Comparison of ENCODE assay signal across 18 cellular contexts in genomic region chr6:93392797-93393196, GRCh38. TPM values are rescaled to one million over a fixed set of nuclear protein-coding genes. Genes with fewer than 3 reads are reported as not detected.
DNase-seq lines count a peak whose midpoint lies in the region; FAIRE-seq and TF ChIP-seq lines count a peak whose summit lies in the region.
"Had no signal": no experiment of that assay in that cellular context is flagged by ENCODE, and none has a peak within 500 bp of the region (broad histone marks: within the 10 kb centered on the region; RNA-seq: fewer than 3 reads in every experiment).

No MANE protein-coding gene starts in this region.

- H3K4me1 ChIP-seq in small intestine (ENCODE audit: control insufficient read depth in 2 of 2, insufficient read depth in 1 of 2, low read depth in 1 of 2, low read length in 1 of 2), result no peaks in the 10 kb centered on the region
- H3K4me1 ChIP-seq: Caco-2 had no signal

- no peak overlapping the region for H3K4me3 ChIP-seq in small intestine (ENCODE audit: low read depth in 1 of 2, low read length in 2 of 2)
- H3K4me3 ChIP-seq: GM12878, GM23338 had no signal

- peak; percentile 56 for FAIRE-seq in G401.6 (lab: Jason Lieb, UNC)
- FAIRE-seq in TTC549 (lab: Jason Lieb, UNC), result peak; percentile 36
- FAIRE-seq in frontal cortex (lab: Jason Lieb, UNC), result peak; percentile 81
- FAIRE-seq in small intestine (lab: Jason Lieb, UNC), result peak; percentile 85
- FAIRE-seq: GM12878, GM19239 had no signal

- H3K27me3 ChIP-seq in small intestine (ENCODE audit: control insufficient read depth in 2 of 2, insufficient read depth in 2 of 2, low read length in 2 of 2), result no peaks in the 10 kb centered on the region

- no peak for DNase-seq in frontal cortex (ENCODE audit: low spot score in 2 of 2)
- no peak for DNase-seq in small intestine
- DNase-seq in C1 segment of cervical spinal cord (lab: John Stamatoyannopoulos, UW), result no peak
- no peak for DNase-seq in GM10266 (ENCODE audit: extremely low spot score)
- no peak for DNase-seq in NK-92 treated with Interleukin-12 subunit alpha and Interleukin-12 subunit beta, amount 100 ng/mL, for 24 hours (lab: John Stamatoyannopoulos, UW)
- DNase-seq: 8988T; Caco-2; CD4-positive, CD25-positive, alpha-beta regulatory T cell; CD8-positive, alpha-beta T cell; DMS79 treated with DMSO at 0.1 percent for 48 hours; H9 had no signal

- no peak overlapping the region for H3K27ac ChIP-seq in small intestine (ENCODE audit: low read depth in 1 of 2, low read length in 1 of 2)
- H3K27ac ChIP-seq: C4-2B had no signal

- TF ChIP-seq CTCF in GM10266 (IDR thresholded peaks at IDR 0.05; ENCODE audit: control insufficient read depth, insufficient read depth, low read depth, missing control alignments), result no peak

- no peaks in the 10 kb centered on the region for H3K36me3 ChIP-seq in small intestine (ENCODE audit: control insufficient read depth in 2 of 2, insufficient read depth in 2 of 2, low read length in 2 of 2)

- WGBS in small intestine, 3 donors, result 62 to 70% (median 69%) methylated on average over 1 of the region's 1 CpG

- no peaks in the 10 kb centered on the region for H3K9me3 ChIP-seq in small intestine (ENCODE audit: control insufficient read depth, low read depth)
- H3K9me3 ChIP-seq: Caco-2 had no signal

RNA-seq across cellular contexts. Expression of gene EPHA7, which starts 26.6 kb away (rescaled TPM):
- total RNA-seq in frontal cortex, result 65.6 TPM
- polyA plus RNA-seq in small intestine, result 1 to 10 TPM in 1 of 3 donors, under 1 TPM in 1, not detected in 1; 0.27 to 1.1 TPM
- total RNA-seq: Caco-2; CD4-positive, CD25-positive, alpha-beta regulatory T cell; CD8-positive, alpha-beta T cell; GM12878 had no signal
- polyA plus RNA-seq: BJ; CD4-positive, CD25-positive, alpha-beta regulatory T cell; GM12878 had no signal
